8 cellular contexts compared by ENCODE assay signal in genomic region chr12:52069410-52070242, GRCh38. TPM values are rescaled to one million over a fixed set of nuclear protein-coding genes. Genes with fewer than 3 reads are reported as not detected.
A peak's percentile ranks its signal among the peaks of the same experiment; 100 is the strongest.
DNase-seq lines count a peak whose midpoint lies in the region; ATAC-seq and TF ChIP-seq lines count a peak whose summit lies in the region.

TSS of gene ATG101 (plus strand) at chr12:52069978. CDS start at chr12:52073651, 3,673 bp downstream.

- peak within 1 kb of the TSS; percentile 93 for H2AFZ ChIP-seq in osteoblast (ENCODE audit: low read length)

- H3K79me2 ChIP-seq in osteoblast (ENCODE audit: insufficient read depth, low read length): peaks cover 49% of the 10 kb centered on the region

- TF ChIP-seq CTCF in GM12864 (IDR thresholded peaks at IDR 0.05; ENCODE audit: low read depth, low read length, missing control alignments) (peak; percentile 91), glutamatergic neuron (IDR thresholded peaks at IDR 0.05; ENCODE audit: partially characterized antibody, unreplicated experiment) (peak; percentile 8), osteoblast (IDR thresholded peaks at IDR 0.05; ENCODE audit: extremely low read depth, low read depth, low read length) (peak; percentile 75), thyroid gland (IDR thresholded peaks at IDR 0.05) (peak; percentile 43 to 89 (median 52))

- no peaks in the 10 kb centered on the region for H3K9me3 ChIP-seq in osteoblast (ENCODE audit: low read depth, low read length)
- no peaks in the 10 kb centered on the region for H3K9me3 ChIP-seq in thyroid gland

- DNase-seq in GM12864 (ENCODE audit: low read depth): peak; percentile 90
- DNase-seq in NCI-H1092 treated with DMSO at 0.1 percent for 48 hours (lab: John Stamatoyannopoulos, UW): peak; percentile 85
- peak; percentile 33 for DNase-seq in SKM-1 (lab: John Stamatoyannopoulos, UW; ENCODE audit: unreplicated experiment)
- DNase-seq in glutamatergic neuron: peak; percentile 89
- DNase-seq in osteoblast (ENCODE audit: insufficient read length, low spot score, missing footprints): peak; percentile 98
- DNase-seq in thyroid gland: peak; percentile 91 to 93

- H3K27me3 Mint-ChIP-seq in activated naive CD8-positive, alpha-beta T cell: no peaks in the 10 kb centered on the region
- peaks cover 5% of the 10 kb centered on the region for H3K27me3 Mint-ChIP-seq in glutamatergic neuron (ENCODE audit: unreplicated experiment)

- H3K4me1 ChIP-seq in osteoblast (ENCODE audit: insufficient read depth, low read length): peaks cover 56% of the 10 kb centered on the region
- peaks cover 23 to 34% of the 10 kb centered on the region in 2 donors for H3K4me1 ChIP-seq in thyroid gland

- H3K27ac ChIP-seq in osteoblast (ENCODE audit: low read depth, low read length) (peak within 1 kb of the TSS; percentile 100), thyroid gland (peak within 1 kb of the TSS; percentile 90 to 95 (median 93))

- WGBS in thyroid gland, 2 donors: 0 to 14% methylated on average over 2 to 29 of the region's 66 CpGs

- intact Hi-C loops in thyroid gland (cut with DNase I): no loop called here

- H3K4me1 Mint-ChIP-seq in activated naive CD8-positive, alpha-beta T cell (ENCODE audit: low read depth): peaks cover 43% of the 10 kb centered on the region
- peaks cover 21% of the 10 kb centered on the region for H3K4me1 Mint-ChIP-seq in glutamatergic neuron (ENCODE audit: low read depth, unreplicated experiment)

- H3K27me3 ChIP-seq in osteoblast (ENCODE audit: insufficient read depth, low read length) (no peaks in the 10 kb centered on the region), thyroid gland (no peaks in the 10 kb centered on the region)

- peak; percentile 95 for ATAC-seq in HG02623 (IDR thresholded peaks at IDR 0.05; ENCODE audit: unreplicated experiment)

- H3K4me3 ChIP-seq in GM12864 (ENCODE audit: low read depth, low read length) (peak within 1 kb of the TSS; percentile 98), osteoblast (ENCODE audit: insufficient read depth, low read length) (peak within 1 kb of the TSS; percentile 93), thyroid gland (replicated peaks in 1 of 3) (peak within 1 kb of the TSS; percentile 31 to 97 (median 72))

- H3K4me3 Mint-ChIP-seq in activated naive CD8-positive, alpha-beta T cell: peak within 1 kb of the TSS; percentile 97
- peak within 1 kb of the TSS; percentile 96 for H3K4me3 Mint-ChIP-seq in glutamatergic neuron (ENCODE audit: unreplicated experiment)

- H3K36me3 Mint-ChIP-seq in activated naive CD8-positive, alpha-beta T cell: peaks cover 7% of the 10 kb centered on the region
- H3K36me3 Mint-ChIP-seq in glutamatergic neuron (ENCODE audit: unreplicated experiment): no peaks in the 10 kb centered on the region

- no peaks in the 10 kb centered on the region for H3K9me3 Mint-ChIP-seq in activated naive CD8-positive, alpha-beta T cell (ENCODE audit: low read depth)
- peaks cover 4% of the 10 kb centered on the region for H3K9me3 Mint-ChIP-seq in glutamatergic neuron (ENCODE audit: unreplicated experiment)

- H3K27ac Mint-ChIP-seq in activated naive CD8-positive, alpha-beta T cell: peak within 1 kb of the TSS; percentile 99
- H3K27ac Mint-ChIP-seq in glutamatergic neuron (ENCODE audit: unreplicated experiment): peak within 1 kb of the TSS; percentile 100

- H3K4me2 ChIP-seq in osteoblast (ENCODE audit: insufficient read depth, low read length): peak within 1 kb of the TSS; percentile 88

- TF ChIP-seq POLR2A in thyroid gland (IDR thresholded peaks at IDR 0.05): peak in 1 of 2 donors; percentile 67

- peaks cover 44% of the 10 kb centered on the region for H4K20me1 ChIP-seq in osteoblast (ENCODE audit: insufficient read depth, low read length)

- H3K36me3 ChIP-seq in osteoblast (ENCODE audit: insufficient read depth, low read length) (peaks cover 22% of the 10 kb centered on the region), thyroid gland (peaks cover 3 to 5% of the 10 kb centered on the region in 2 donors)

RNA-seq across cellular contexts. Expression of gene ATG101, which starts in this region (rescaled TPM):
- total RNA-seq in glutamatergic neuron (ENCODE audit: unreplicated experiment) (26.2 TPM), osteoblast (49.5 and 64.4 TPM in 2 replicates), thyroid gland (10 to 100 TPM; 40.7 to 61.1 (median 48.0) TPM)

Comparison
In these comparisons a context has a peak if more than half of its experiments do, and no peak if none do; other contexts are left out.
1. Peak in every context shown above with its lines: DNase-seq, ATAC-seq, H3K4me3 ChIP-seq and H3K27ac ChIP-seq.
2. DNase-seq: peak in every context shown above with its lines; median percentile 98 in osteoblast; 92 in thyroid gland; 90 in GM12864; 89 in glutamatergic neuron; 85 in NCI-H1092 treated with DMSO at 0.1 percent for 48 hours; 33 in SKM-1.
3. CTCF ChIP-seq: peak in every context shown above with its lines; median percentile 91 in GM12864; 75 in osteoblast; 52 in thyroid gland; 8 in glutamatergic neuron.